In genomic region chr2:241489733-241490443, GRCh38 we compare ENCODE assay signal across 28 cellular contexts. TPM values are rescaled to one million over a fixed set of nuclear protein-coding genes. Genes with fewer than 3 reads are reported as not detected.
DNase-seq lines count a peak whose midpoint lies in the region; ATAC-seq and TF ChIP-seq lines count a peak whose summit lies in the region.
"Had no signal": no experiment of that assay in that cellular context is flagged by ENCODE, and none has a peak within 500 bp of the region (broad histone marks: within the 10 kb centered on the region; RNA-seq: fewer than 3 reads in every experiment).

No MANE protein-coding gene starts in this region.

- no peak overlapping the region for H3K18ac ChIP-seq in mesenchymal stem cell (ENCODE audit: low read depth in 1 of 2, low read length in 2 of 2)

- WGBS in mesenchymal stem cell: 98% methylated on average over 13 of the region's 13 CpGs

- H2AK5ac ChIP-seq in mesenchymal stem cell (ENCODE audit: low read length, severe bottlenecking): no peak overlapping the region

- no peaks in the 10 kb centered on the region for H3K4me1 Mint-ChIP-seq in T-helper 2 cell treated with Interferon-gamma antibody and Interleukin-4, amounts not matched to agents 5 μg/mL and 100 μg/mL, for 36 hours (ENCODE audit: low read depth)
- H3K4me1 Mint-ChIP-seq in activated CD8-positive, alpha-beta T cell treated with anti-CD3 and anti-CD28 coated beads for 36 hours (ENCODE audit: low read depth): no peaks in the 10 kb centered on the region
- H3K4me1 Mint-ChIP-seq: activated naive CD4-positive, alpha-beta T cell treated with anti-CD3 and anti-CD28 coated beads, Interleukin-2, amount 10 ng/mL, durations not matched to agents 7 days and 5 days; CD14-positive monocyte; endodermal cell had no signal

- peaks cover 2% of the 10 kb centered on the region for H3K4me1 ChIP-seq in mesenchymal stem cell (ENCODE audit: control insufficient read depth, insufficient read depth, low read depth, low read length)
- H3K4me1 ChIP-seq: heart right ventricle, sigmoid colon, thyroid gland had no signal

- H3K27me3 ChIP-seq in mesenchymal stem cell (ENCODE audit: control insufficient read depth in 1 of 2, insufficient read depth in 1 of 2, low read length in 2 of 2): no peaks in the 10 kb centered on the region
- H3K27me3 ChIP-seq: esophagus squamous epithelium, heart right ventricle, sigmoid colon, thyroid gland had no signal

- no peak overlapping the region for H2BK5ac ChIP-seq in mesenchymal stem cell (ENCODE audit: low read depth, low read length, poor library complexity, severe bottlenecking)

- H4K91ac ChIP-seq in mesenchymal stem cell (ENCODE audit: low read length): no peak overlapping the region

- CTCF ChIA-PET in activated CD8-positive, alpha-beta T cell treated with anti-CD3 and anti-CD28 coated beads for 36 hours (lab: Charles Lee): no interaction called here

- H2BK12ac ChIP-seq in mesenchymal stem cell (ENCODE audit: low read length in 2 of 2): no peak overlapping the region

- POLR2A ChIA-PET in activated CD8-positive, alpha-beta T cell treated with anti-CD3 and anti-CD28 coated beads for 36 hours (lab: Charles Lee): interaction anchor here (0.6 kb wide), 1 partner anchor 108 kb away, joined by 3 read pairs; no protein-coding TSS in a partner anchor

- H3K27ac ChIP-seq in caudate nucleus (ENCODE audit: low read depth, low read length): peak overlapping the region; percentile 80
- H3K27ac ChIP-seq in mesenchymal stem cell (ENCODE audit: low read length, poor library complexity, severe bottlenecking): no peak overlapping the region
- H3K27ac ChIP-seq: 22Rv1, coronary artery, esophagus squamous epithelium, heart right ventricle, sigmoid colon, thyroid gland had no signal

- no peak overlapping the region for H3K4ac ChIP-seq in mesenchymal stem cell (ENCODE audit: low read depth in 1 of 2, low read length in 2 of 2)

- H2BK120ac ChIP-seq in mesenchymal stem cell (ENCODE audit: low read depth, low read length): no peak overlapping the region

- intact Hi-C loops in activated CD8-positive, alpha-beta T cell treated with anti-CD3 and anti-CD28 coated beads for 36 hours (cut with micrococcal nuclease): no loop called here

- no peak overlapping the region for H3K4me3 Mint-ChIP-seq in T-helper 2 cell treated with Interferon-gamma antibody and Interleukin-4, amounts not matched to agents 5 μg/mL and 100 μg/mL, for 36 hours
- no peak overlapping the region for H3K4me3 Mint-ChIP-seq in activated CD8-positive, alpha-beta T cell treated with anti-CD3 and anti-CD28 coated beads for 36 hours
- H3K4me3 Mint-ChIP-seq: activated naive CD4-positive, alpha-beta T cell treated with anti-CD3 and anti-CD28 coated beads, Interleukin-2, amount 10 ng/mL, durations not matched to agents 7 days and 5 days; CD14-positive monocyte; endodermal cell; natural killer cell treated with Interleukin-12 subunit alpha and Interleukin-12 subunit beta and Interleukin-15 and Interleukin-18, amount 100 ng/mL, for 72 hours; stimulated activated naive CD8-positive, alpha-beta T cell treated with anti-CD3 and anti-CD28 coated beads, Interleukin-15, Interleukin-2, amounts not matched to agents 100 ng/mL and 50 ng/mL, for 24 hours had no signal

- H3K9me3 Mint-ChIP-seq in T-helper 2 cell treated with Interferon-gamma antibody and Interleukin-4, amounts not matched to agents 5 μg/mL and 100 μg/mL, for 36 hours: no peaks in the 10 kb centered on the region
- H3K9me3 Mint-ChIP-seq in activated CD8-positive, alpha-beta T cell treated with anti-CD3 and anti-CD28 coated beads for 36 hours: no peaks in the 10 kb centered on the region
- H3K9me3 Mint-ChIP-seq: activated naive CD4-positive, alpha-beta T cell treated with anti-CD3 and anti-CD28 coated beads, Interleukin-2, amount 10 ng/mL, durations not matched to agents 7 days and 5 days; CD14-positive monocyte; endodermal cell; natural killer cell treated with Interleukin-12 subunit alpha and Interleukin-12 subunit beta and Interleukin-15 and Interleukin-18, amount 100 ng/mL, for 72 hours; stimulated activated naive CD8-positive, alpha-beta T cell treated with anti-CD3 and anti-CD28 coated beads, Interleukin-15, Interleukin-2, amounts not matched to agents 100 ng/mL and 50 ng/mL, for 24 hours had no signal

- no peak overlapping the region for H3K4me3 ChIP-seq in mesenchymal stem cell (ENCODE audit: insufficient read depth in 1 of 2, low read depth in 1 of 2, low read length in 2 of 2)
- H3K4me3 ChIP-seq: coronary artery, esophagus squamous epithelium, heart right ventricle, sigmoid colon, thyroid gland had no signal

- H4K8ac ChIP-seq in mesenchymal stem cell (ENCODE audit: low read length): no peak overlapping the region

- H3K27ac Mint-ChIP-seq in T-helper 2 cell treated with Interferon-gamma antibody and Interleukin-4, amounts not matched to agents 5 μg/mL and 100 μg/mL, for 36 hours: peak overlapping the region; percentile 26
- H3K27ac Mint-ChIP-seq in activated CD8-positive, alpha-beta T cell treated with anti-CD3 and anti-CD28 coated beads for 36 hours: no peak overlapping the region
- H3K27ac Mint-ChIP-seq: activated naive CD4-positive, alpha-beta T cell treated with anti-CD3 and anti-CD28 coated beads, Interleukin-2, amount 10 ng/mL, durations not matched to agents 7 days and 5 days; natural killer cell treated with Interleukin-12 subunit alpha and Interleukin-12 subunit beta and Interleukin-15 and Interleukin-18, amount 100 ng/mL, for 72 hours; stimulated activated naive CD8-positive, alpha-beta T cell treated with anti-CD3 and anti-CD28 coated beads, Interleukin-15, Interleukin-2, amounts not matched to agents 100 ng/mL and 50 ng/mL, for 24 hours had no signal

- no peak overlapping the region for H2BK15ac ChIP-seq in mesenchymal stem cell (ENCODE audit: low read depth, poor library complexity, severe bottlenecking)

- H3K79me1 ChIP-seq in mesenchymal stem cell (replicated peaks; ENCODE audit: low read length, poor library complexity, severe bottlenecking): no peaks in the 10 kb centered on the region

- no peaks in the 10 kb centered on the region for H3K36me3 Mint-ChIP-seq in T-helper 2 cell treated with Interferon-gamma antibody and Interleukin-4, amounts not matched to agents 5 μg/mL and 100 μg/mL, for 36 hours (ENCODE audit: low read depth)
- H3K36me3 Mint-ChIP-seq in activated CD8-positive, alpha-beta T cell treated with anti-CD3 and anti-CD28 coated beads for 36 hours (ENCODE audit: low read depth): peaks cover under 1% of the 10 kb centered on the region
- H3K36me3 Mint-ChIP-seq: natural killer cell treated with Interleukin-12 subunit alpha and Interleukin-12 subunit beta and Interleukin-15 and Interleukin-18, amount 100 ng/mL, for 72 hours had no signal

- no peaks in the 10 kb centered on the region for H3K9me3 ChIP-seq in mesenchymal stem cell (ENCODE audit: control insufficient read depth, low read length)
- H3K9me3 ChIP-seq: esophagus squamous epithelium, heart right ventricle, sigmoid colon, SK-N-SH, thyroid gland had no signal

- no peak overlapping the region for H3K23ac ChIP-seq in mesenchymal stem cell (ENCODE audit: low read length in 2 of 2)

- H2AFZ ChIP-seq in mesenchymal stem cell (ENCODE audit: low read depth, low read length): no peak overlapping the region
- H2AFZ ChIP-seq: parathyroid adenoma had no signal

- H3K14ac ChIP-seq in mesenchymal stem cell (ENCODE audit: low read length in 2 of 2): no peak overlapping the region

- TF ChIP-seq CTCF in activated CD8-positive, alpha-beta T cell treated with anti-CD3 and anti-CD28 coated beads for 36 hours (IDR thresholded peaks at IDR 0.05): no peak

- no peaks in the 10 kb centered on the region for H3K27me3 Mint-ChIP-seq in T-helper 2 cell treated with Interferon-gamma antibody and Interleukin-4, amounts not matched to agents 5 μg/mL and 100 μg/mL, for 36 hours (ENCODE audit: low read depth)
- no peaks in the 10 kb centered on the region for H3K27me3 Mint-ChIP-seq in activated CD8-positive, alpha-beta T cell treated with anti-CD3 and anti-CD28 coated beads for 36 hours
- H3K27me3 Mint-ChIP-seq: natural killer cell treated with Interleukin-12 subunit alpha and Interleukin-12 subunit beta and Interleukin-15 and Interleukin-18, amount 100 ng/mL, for 72 hours; stimulated activated naive CD8-positive, alpha-beta T cell treated with anti-CD3 and anti-CD28 coated beads, Interleukin-15, Interleukin-2, amounts not matched to agents 100 ng/mL and 50 ng/mL, for 24 hours had no signal

- H3K4me2 ChIP-seq in mesenchymal stem cell (ENCODE audit: low read length, poor library complexity, severe bottlenecking): no peak overlapping the region
- H3K4me2 ChIP-seq: SK-N-SH had no signal

- H3K36me3 ChIP-seq in mesenchymal stem cell (ENCODE audit: control insufficient read depth in 1 of 2, insufficient read depth in 2 of 2, low read depth in 1 of 2, low read length in 2 of 2): peaks cover 54 to 66% of the 10 kb centered on the region in 2 experiments

- peak; percentile 38 for ATAC-seq in stimulated activated naive CD8-positive, alpha-beta T cell treated with anti-CD3 and anti-CD28 coated beads, Interleukin-15, Interleukin-2, amounts not matched to agents 100 U/mL and 50 U/mL, for 24 hours
- no peak for ATAC-seq in activated CD8-positive, alpha-beta T cell treated with anti-CD3 and anti-CD28 coated beads for 36 hours
- ATAC-seq: natural killer cell treated with Interleukin-12 subunit alpha and Interleukin-12 subunit beta and Interleukin-15 and Interleukin-18, amount 100 ng/mL, for 72 hours had no signal

- no peak for DNase-seq in T-helper 2 cell treated with Interferon-gamma antibody and Interleukin-4, amounts not matched to agents 5 μg/mL and 100 μg/mL, for 36 hours (ENCODE audit: low spot score)
- no peak for DNase-seq in T-helper 2 cell
- DNase-seq in caudate nucleus (lab: John Stamatoyannopoulos, UW): no peak
- peak; percentile 83 for DNase-seq in myocyte (ENCODE audit: low read depth)
- DNase-seq in stimulated activated naive CD8-positive, alpha-beta T cell treated with anti-CD3 and anti-CD28 coated beads, Interleukin-15, Interleukin-2, amounts not matched to agents 100 U/mL and 50 U/mL, for 24 hours: no peak
- DNase-seq in mesenchymal stem cell: no peak
- no peak for DNase-seq in NK-92 treated with Interleukin-12 subunit alpha and Interleukin-12 subunit beta, amount 100 ng/mL, for 24 hours (lab: John Stamatoyannopoulos, UW)
- DNase-seq in activated CD8-positive, alpha-beta T cell treated with anti-CD3 and anti-CD28 coated beads for 36 hours: no peak
- DNase-seq: activated CD4-positive, CD25-positive, alpha-beta regulatory T cell; activated naive CD4-positive, alpha-beta T cell treated with anti-CD3 and anti-CD28 coated beads, Interleukin-2, amount 10 ng/mL, durations not matched to agents 7 days and 5 days; amygdala; endodermal cell; esophagus squamous epithelium; foreskin melanocyte; heart right ventricle; NCI-H146; NCI-H446; NCI-H82; sigmoid colon; stimulated activated CD4-positive, alpha-beta T cell treated with anti-CD3 and anti-CD28 coated beads, Interleukin-15, amount 100 ng/mL, for 24 hours had no signal

- no peak overlapping the region for H3K9ac ChIP-seq in mesenchymal stem cell (ENCODE audit: low read length)
- H3K9ac ChIP-seq: parathyroid adenoma, SK-N-SH had no signal

RNA-seq across cellular contexts. Expression of gene STK25, which starts 18.5 kb away (rescaled TPM):
- 565 and 642 TPM in 2 replicates for total RNA-seq in myocyte
- 278 TPM for polyA plus RNA-seq in myocyte (2012)
- 86.3 TPM for polyA plus RNA-seq in mesenchymal stem cell (2013, experiment 1 of 2)
- 82.9 TPM for polyA plus RNA-seq in mesenchymal stem cell (2013, experiment 2 of 2)
- total RNA-seq in activated CD8-positive, alpha-beta T cell treated with anti-CD3 and anti-CD28 coated beads for 36 hours: 100 to 1,000 TPM; 103 to 104 TPM
